In the genomic region with DNA sequence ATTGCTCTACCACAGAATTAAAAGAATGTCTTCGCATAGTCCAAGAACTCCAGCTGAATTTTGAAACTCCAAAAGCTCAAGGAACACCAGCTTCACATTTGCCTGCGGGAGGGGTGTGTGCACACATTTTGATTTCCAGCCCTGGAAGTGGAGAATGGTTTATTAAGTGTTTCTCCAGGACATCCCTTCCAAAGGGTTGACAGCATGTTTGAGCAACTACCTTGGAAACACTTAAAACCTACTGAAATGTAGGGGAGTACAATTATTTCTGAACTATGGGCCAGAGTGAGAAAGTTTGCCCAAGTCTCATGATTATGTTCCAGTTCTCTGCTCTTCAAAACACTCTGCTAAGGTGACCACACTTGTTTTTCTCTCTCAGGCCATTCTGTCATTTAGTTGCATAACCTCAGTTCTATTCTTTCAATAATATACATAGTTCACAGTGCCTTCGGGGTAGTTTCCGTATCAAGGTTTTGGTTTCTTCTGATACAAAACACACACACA, we compare ENCODE assay signal across 1 cellular context.
TF ChIP-seq lines count a peak whose summit lies in the region.

No MANE protein-coding gene starts in this region.

TF ChIP-seq in HepG2, 621 proteins besides CTCF, POLR2A, EP300 and RAD21 (continued from another document):
- TF ChIP-seq, protein P1, sequence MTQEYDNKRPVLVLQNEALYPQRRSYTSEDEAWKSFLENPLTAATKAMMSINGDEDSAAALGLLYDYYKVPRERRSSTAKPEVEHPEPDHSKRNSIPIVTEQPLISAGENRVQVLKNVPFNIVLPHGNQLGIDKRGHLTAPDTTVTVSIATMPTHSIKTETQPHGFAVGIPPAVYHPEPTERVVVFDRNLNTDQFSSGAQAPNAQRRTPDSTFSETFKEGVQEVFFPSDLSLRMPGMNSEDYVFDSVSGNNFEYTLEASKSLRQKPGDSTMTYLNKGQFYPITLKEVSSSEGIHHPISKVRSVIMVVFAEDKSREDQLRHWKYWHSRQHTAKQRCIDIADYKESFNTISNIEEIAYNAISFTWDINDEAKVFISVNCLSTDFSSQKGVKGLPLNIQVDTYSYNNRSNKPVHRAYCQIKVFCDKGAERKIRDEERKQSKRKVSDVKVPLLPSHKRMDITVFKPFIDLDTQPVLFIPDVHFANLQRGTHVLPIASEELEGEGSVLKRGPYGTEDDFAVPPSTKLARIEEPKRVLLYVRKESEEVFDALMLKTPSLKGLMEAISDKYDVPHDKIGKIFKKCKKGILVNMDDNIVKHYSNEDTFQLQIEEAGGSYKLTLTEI (CRISPR knock-in tag; conservative IDR thresholded peaks at IDR 0.05), result no peak
- TF ChIP-seq SP140L (CRISPR knock-in tag; IDR thresholded peaks at IDR 0.05; ENCODE audit: borderline replicate concordance) (no peak), SP4 (CRISPR knock-in tag; IDR thresholded peaks at IDR 0.05) (no peak), HBP1 (CRISPR knock-in tag; IDR thresholded peaks at IDR 0.05; ENCODE audit: low read depth) (no peak)
